24 cellular contexts compared by ENCODE assay signal in genomic region chr16:4689864-4690704, GRCh38. TPM values are rescaled to one million over a fixed set of nuclear protein-coding genes. Genes with fewer than 3 reads are reported as not detected.
DNase-seq lines count a peak whose midpoint lies in the region; ATAC-seq, FAIRE-seq and TF ChIP-seq lines count a peak whose summit lies in the region.
"Had no signal": no experiment of that assay in that cellular context is flagged by ENCODE, and none has a peak within 500 bp of the region (broad histone marks: within the 10 kb centered on the region; RNA-seq: fewer than 3 reads in every experiment).

No MANE protein-coding gene starts in this region.

- no peak overlapping the region for H3K18ac ChIP-seq in H1 (ENCODE audit: extremely low read depth, low read length)

- H3K27ac ChIP-seq in HL-60 (replicated peaks) (no peak overlapping the region), H1 (ENCODE audit: low read depth, low read length) (no peak overlapping the region), osteoblast (ENCODE audit: low read depth, low read length) (no peak overlapping the region)
- H3K27ac ChIP-seq: C4-2B, heart right ventricle, stomach, upper lobe of left lung had no signal

- TF ChIP-seq POLR2A in H1 (IDR thresholded peaks at IDR 0.05; ENCODE audit: control extremely low read depth in 1 of 2, low read depth in 2 of 2, low read length in 2 of 2) = no peak

- H3K36me3 ChIP-seq in H1 (ENCODE audit: control insufficient read depth in 2 of 4, insufficient read depth in 4 of 4, low read length in 3 of 4) (peaks cover 0 to 4% (median under 1%) of the 10 kb centered on the region in 4 experiments; a peak in 4 of 8 replicates), osteoblast (ENCODE audit: insufficient read depth, low read length) (peaks cover 13% of the 10 kb centered on the region)

- H3K36me3 Mint-ChIP-seq in activated CD8-positive, alpha-beta T cell treated with anti-CD3 and anti-CD28 coated beads, Interleukin-2, amount 10 ng/mL, durations not matched to agents 7 days and 5 days (ENCODE audit: low read depth) = peaks cover 10% of the 10 kb centered on the region
- H3K36me3 Mint-ChIP-seq in activated CD8-positive, alpha-beta T cell treated with anti-CD3 and anti-CD28 coated beads for 36 hours (ENCODE audit: low read depth) = no peaks in the 10 kb centered on the region
- H3K36me3 Mint-ChIP-seq in activated CD4-positive, alpha-beta T cell treated with anti-CD3 and anti-CD28 coated beads for 36 hours (ENCODE audit: low read depth) = peaks cover 4% of the 10 kb centered on the region
- H3K36me3 Mint-ChIP-seq: activated naive CD4-positive, alpha-beta T cell treated with anti-CD3 and anti-CD28 coated beads, Interleukin-2, amount 50 U/mL, for 24 hours; naive B cell had no signal

- H2BK12ac ChIP-seq in H1 (ENCODE audit: low read depth, low read length) = no peak overlapping the region

- no peak overlapping the region for H3K23ac ChIP-seq in H1 (ENCODE audit: insufficient read length)

- DNase-seq in activated CD8-positive, alpha-beta T cell treated with anti-CD3 and anti-CD28 coated beads, Interleukin-2, amount 10 ng/mL, durations not matched to agents 7 days and 5 days = no peak
- no peak for DNase-seq in activated CD8-positive, alpha-beta T cell treated with anti-CD3 and anti-CD28 coated beads for 36 hours
- DNase-seq in HL-60 (ENCODE audit: low read depth in 1 of 2, low spot score in 1 of 2) = no peak
- DNase-seq in H1 (ENCODE audit: low read depth in 1 of 2, low spot score in 2 of 2) = no peak
- DNase-seq in osteoblast (ENCODE audit: insufficient read length, low spot score, missing footprints) = peak; percentile 53
- no peak for DNase-seq in HEK293T (ENCODE audit: extremely low spot score)
- DNase-seq in NK-92 treated with Interleukin-12 subunit alpha and Interleukin-12 subunit beta, amount 100 ng/mL, for 24 hours (lab: John Stamatoyannopoulos, UW) = no peak
- DNase-seq in activated CD4-positive, alpha-beta T cell treated with anti-CD3 and anti-CD28 coated beads for 36 hours = no peak
- DNase-seq: activated CD4-positive, alpha-beta T cell treated with anti-CD3 and anti-CD28 coated beads, Interleukin-2, amount 50 U/mL, for 48 hours; heart right ventricle; immature natural killer cell; naive B cell; NCI-H1105 treated with DMSO at 0.1 percent for 48 hours; NCI-H526; SHP77; stimulated activated CD4-positive, alpha-beta T cell treated with anti-CD3 and anti-CD28 coated beads, Interleukin-2, amount 100 ng/mL, for 48 hours; stomach; T-cell had no signal

- H2BK20ac ChIP-seq in H1 (ENCODE audit: low read length) = no peak overlapping the region

- H3K27ac Mint-ChIP-seq in activated CD8-positive, alpha-beta T cell treated with anti-CD3 and anti-CD28 coated beads, Interleukin-2, amount 10 ng/mL, durations not matched to agents 7 days and 5 days = peak overlapping the region; percentile 68
- H3K27ac Mint-ChIP-seq in activated CD8-positive, alpha-beta T cell treated with anti-CD3 and anti-CD28 coated beads for 36 hours = no peak overlapping the region
- no peak overlapping the region for H3K27ac Mint-ChIP-seq in activated CD4-positive, alpha-beta T cell treated with anti-CD3 and anti-CD28 coated beads for 36 hours
- H3K27ac Mint-ChIP-seq: activated naive CD4-positive, alpha-beta T cell treated with anti-CD3 and anti-CD28 coated beads, Interleukin-2, amount 50 U/mL, for 24 hours had no signal

- TF ChIP-seq EP300 in H1 (IDR thresholded peaks at IDR 0.05; ENCODE audit: borderline replicate concordance in 1 of 2, low read depth in 2 of 2, low read length in 2 of 2) = no peak

- H3K4me3 Mint-ChIP-seq in activated CD8-positive, alpha-beta T cell treated with anti-CD3 and anti-CD28 coated beads, Interleukin-2, amount 10 ng/mL, durations not matched to agents 7 days and 5 days = no peak overlapping the region
- H3K4me3 Mint-ChIP-seq in activated CD8-positive, alpha-beta T cell treated with anti-CD3 and anti-CD28 coated beads for 36 hours = no peak overlapping the region
- no peak overlapping the region for H3K4me3 Mint-ChIP-seq in activated CD4-positive, alpha-beta T cell treated with anti-CD3 and anti-CD28 coated beads for 36 hours
- H3K4me3 Mint-ChIP-seq: activated naive CD4-positive, alpha-beta T cell treated with anti-CD3 and anti-CD28 coated beads, Interleukin-2, amount 50 U/mL, for 24 hours; immature natural killer cell had no signal

- no peak overlapping the region for H3K4ac ChIP-seq in H1 (replicated peaks; ENCODE audit: insufficient read length, low read depth, low read length)

- no peaks in the 10 kb centered on the region for H3K9me3 ChIP-seq in H1 (ENCODE audit: insufficient read depth in 2 of 2, low read depth in 1 of 2, low read length in 1 of 2)
- no peaks in the 10 kb centered on the region for H3K9me3 ChIP-seq in osteoblast (ENCODE audit: low read depth, low read length)
- H3K9me3 ChIP-seq: heart right ventricle, stomach, upper lobe of left lung had no signal

- TF ChIP-seq CTCF in activated CD8-positive, alpha-beta T cell treated with anti-CD3 and anti-CD28 coated beads for 36 hours (IDR thresholded peaks at IDR 0.05) = no peak
- TF ChIP-seq CTCF in HL-60 (IDR thresholded peaks at IDR 0.05; ENCODE audit: insufficient read depth, low read length) = no peak
- no peak for TF ChIP-seq CTCF in H1 (IDR thresholded peaks at IDR 0.05; ENCODE audit: control extremely low read depth in 1 of 3, insufficient read depth in 1 of 3, low read depth in 1 of 3, low read length in 3 of 3)
- no peak for TF ChIP-seq CTCF in osteoblast (IDR thresholded peaks at IDR 0.05; ENCODE audit: extremely low read depth, low read depth, low read length)

- CTCF ChIA-PET in activated CD8-positive, alpha-beta T cell treated with anti-CD3 and anti-CD28 coated beads, Interleukin-2, amount 10 ng/mL, durations not matched to agents 7 days and 5 days (lab: Charles Lee) = no interaction called here
- CTCF ChIA-PET in activated CD8-positive, alpha-beta T cell treated with anti-CD3 and anti-CD28 coated beads for 36 hours (lab: Charles Lee) = interaction anchor here (1.6 kb wide), 1 partner anchor 7 kb away, joined by 6 read pairs; no protein-coding TSS in a partner anchor
- CTCF ChIA-PET in H1 (lab: Charles Lee; ENCODE audit: partially characterized antibody) = interaction anchor here (0.6 to 2.6 kb wide), 4 partner anchors 8 to 440 kb away, joined by 3 to 17 read pairs (median 4); no protein-coding TSS in a partner anchor
- CTCF ChIA-PET in HEK293T (lab: Yijun Ruan, JAX) = no interaction called here
- CTCF ChIA-PET in activated CD4-positive, alpha-beta T cell treated with anti-CD3 and anti-CD28 coated beads for 36 hours (lab: Charles Lee) = no interaction called here

- H2BK15ac ChIP-seq in H1 (ENCODE audit: low read length) = no peak overlapping the region

- 91% methylated on average over 25 of the region's 31 CpGs; no CpG with 5 or more reads in 1 of the 2 experiments for WGBS in H1 (ENCODE audit: extremely low coverage in 1 of 2, insufficient coverage in 1 of 2, insufficient read length in 1 of 2, insufficient replicate concordance in 2 of 2, low coverage in 1 of 2, low lambda C conversion rate in 2 of 2, missing lambda C conversion rate in 1 of 2), 2 experiments

- POLR2A ChIA-PET in activated CD8-positive, alpha-beta T cell treated with anti-CD3 and anti-CD28 coated beads, Interleukin-2, amount 10 ng/mL, durations not matched to agents 7 days and 5 days (lab: Charles Lee) = no interaction called here
- POLR2A ChIA-PET in activated CD8-positive, alpha-beta T cell treated with anti-CD3 and anti-CD28 coated beads for 36 hours (lab: Charles Lee) = no interaction called here
- POLR2A ChIA-PET in H1 (lab: Charles Lee; ENCODE audit: partially characterized antibody) = interaction anchor here (1.0 to 1.3 kb wide), 2 partner anchors 10 to 34 kb away, joined by 3 read pairs; no protein-coding TSS in a partner anchor
- POLR2A ChIA-PET in HEK293T (lab: Yijun Ruan, JAX) = no interaction called here
- POLR2A ChIA-PET in activated CD4-positive, alpha-beta T cell treated with anti-CD3 and anti-CD28 coated beads for 36 hours (lab: Charles Lee) = no interaction called here

- H2AK5ac ChIP-seq in H1 (ENCODE audit: low read depth, low read length) = no peak overlapping the region

- H3K79me2 ChIP-seq in H1 (ENCODE audit: control insufficient read depth in 1 of 2, insufficient read depth in 2 of 2, low read length in 2 of 2) (peaks cover 0 to 2% of the 10 kb centered on the region in 2 experiments; a peak in 1 of 4 replicates), osteoblast (ENCODE audit: insufficient read depth, low read length) (peaks cover 6% of the 10 kb centered on the region)

- H3K4me1 ChIP-seq in H1 (replicated peaks in 1 of 4; ENCODE audit: control insufficient read depth in 3 of 4, insufficient read depth in 4 of 4, low read length in 3 of 4) (peaks cover 0 to 7% (median 5%) of the 10 kb centered on the region in 4 experiments; a peak in 4 of 7 replicates), osteoblast (ENCODE audit: insufficient read depth, low read length) (peaks cover 8% of the 10 kb centered on the region)

- H3K23me2 ChIP-seq in H1 (ENCODE audit: low read depth, low read length) = peaks cover 8% of the 10 kb centered on the region; the same call in 1 of the 2 replicates

- no peak overlapping the region for H3K56ac ChIP-seq in H1 (replicated peaks; ENCODE audit: insufficient read length, low read depth, low read length)

- no peaks in the 10 kb centered on the region for H3K9me3 Mint-ChIP-seq in activated CD8-positive, alpha-beta T cell treated with anti-CD3 and anti-CD28 coated beads, Interleukin-2, amount 10 ng/mL, durations not matched to agents 7 days and 5 days (ENCODE audit: insufficient read depth)
- H3K9me3 Mint-ChIP-seq in activated CD8-positive, alpha-beta T cell treated with anti-CD3 and anti-CD28 coated beads for 36 hours = no peaks in the 10 kb centered on the region
- no peaks in the 10 kb centered on the region for H3K9me3 Mint-ChIP-seq in activated CD4-positive, alpha-beta T cell treated with anti-CD3 and anti-CD28 coated beads for 36 hours (ENCODE audit: low read depth)
- H3K9me3 Mint-ChIP-seq: activated naive CD4-positive, alpha-beta T cell treated with anti-CD3 and anti-CD28 coated beads, Interleukin-2, amount 50 U/mL, for 24 hours; immature natural killer cell; naive B cell; T-cell had no signal

- no peak overlapping the region for H2BK120ac ChIP-seq in H1 (replicated peaks; ENCODE audit: low read depth, low read length)

- H3K27me3 ChIP-seq in HL-60 (ENCODE audit: insufficient read depth, poor library complexity, severe bottlenecking) = no peaks in the 10 kb centered on the region
- H3K27me3 ChIP-seq in H1 (replicated peaks in 1 of 4; ENCODE audit: control insufficient read depth in 3 of 4, extremely low read depth in 1 of 4, insufficient read depth in 3 of 4, low read length in 3 of 4) = no peaks in the 10 kb centered on the region
- no peaks in the 10 kb centered on the region for H3K27me3 ChIP-seq in osteoblast (ENCODE audit: insufficient read depth, low read length)
- H3K27me3 ChIP-seq: heart right ventricle, stomach, upper lobe of left lung had no signal

- H4K91ac ChIP-seq in H1 (replicated peaks; ENCODE audit: insufficient read length, low read length) = no peak overlapping the region

- H3K27me3 Mint-ChIP-seq in activated CD8-positive, alpha-beta T cell treated with anti-CD3 and anti-CD28 coated beads, Interleukin-2, amount 10 ng/mL, durations not matched to agents 7 days and 5 days (ENCODE audit: low read depth) = no peaks in the 10 kb centered on the region
- no peaks in the 10 kb centered on the region for H3K27me3 Mint-ChIP-seq in activated CD8-positive, alpha-beta T cell treated with anti-CD3 and anti-CD28 coated beads for 36 hours
- H3K27me3 Mint-ChIP-seq in activated CD4-positive, alpha-beta T cell treated with anti-CD3 and anti-CD28 coated beads for 36 hours = no peaks in the 10 kb centered on the region
- H3K27me3 Mint-ChIP-seq: activated naive CD4-positive, alpha-beta T cell treated with anti-CD3 and anti-CD28 coated beads, Interleukin-2, amount 50 U/mL, for 24 hours; naive B cell; T-cell had no signal

- H2BK5ac ChIP-seq in H1 (ENCODE audit: low read depth, low read length) = no peak overlapping the region

- intact Hi-C loops in activated CD8-positive, alpha-beta T cell treated with anti-CD3 and anti-CD28 coated beads for 36 hours (cut with micrococcal nuclease) = no loop called here
- intact Hi-C loops in activated CD4-positive, alpha-beta T cell treated with anti-CD3 and anti-CD28 coated beads for 36 hours (cut with DNase I, micrococcal nuclease) = loop anchor here in 1 of 2 experiments (5.0 kb wide), 2 partner anchors 263 to 338 kb away; partner anchors contain the start of genes DNAJA3 and PAM16

- no peak overlapping the region for H3K9ac ChIP-seq in H1 (replicated peaks in 1 of 4; ENCODE audit: extremely low read depth in 1 of 4, low read depth in 3 of 4, low read length in 3 of 4)

- no peak overlapping the region for H4K8ac ChIP-seq in H1 (ENCODE audit: extremely low read depth, insufficient read depth, low read length)

- H3K4me1 Mint-ChIP-seq in activated CD8-positive, alpha-beta T cell treated with anti-CD3 and anti-CD28 coated beads, Interleukin-2, amount 10 ng/mL, durations not matched to agents 7 days and 5 days (ENCODE audit: low read depth) = peaks cover 10% of the 10 kb centered on the region
- peaks cover 10% of the 10 kb centered on the region for H3K4me1 Mint-ChIP-seq in activated CD8-positive, alpha-beta T cell treated with anti-CD3 and anti-CD28 coated beads for 36 hours (ENCODE audit: low read depth)
- peaks cover 11% of the 10 kb centered on the region for H3K4me1 Mint-ChIP-seq in activated CD4-positive, alpha-beta T cell treated with anti-CD3 and anti-CD28 coated beads for 36 hours

- H3K4me3 ChIP-seq in HL-60 (replicated peaks; ENCODE audit: insufficient read depth, low read length) (peak overlapping the region; percentile 20; the same call in 1 of the 2 replicates), H1 (ENCODE audit: extremely low read depth in 1 of 4, insufficient read depth in 2 of 4, low read depth in 3 of 4, low read length in 4 of 4) (no peak overlapping the region), osteoblast (ENCODE audit: insufficient read depth, low read length) (no peak overlapping the region)
- H3K4me3 ChIP-seq: heart right ventricle, lung, stomach, upper lobe of left lung had no signal

- H3K14ac ChIP-seq in H1 (ENCODE audit: insufficient read length) = no peak overlapping the region

- no peak for FAIRE-seq in H1 (lab: Jason Lieb, UNC)
- FAIRE-seq: A204.1, colon had no signal

- H3K79me1 ChIP-seq in H1 (ENCODE audit: low read depth, low read length) = no peaks in the 10 kb centered on the region

- no peak overlapping the region for H4K5ac ChIP-seq in H1 (ENCODE audit: insufficient read length, low read depth, low read length)

- no peak overlapping the region for H3K4me2 ChIP-seq in H1 (ENCODE audit: insufficient read depth in 1 of 2, low read depth in 2 of 2, low read length in 2 of 2)
- H3K4me2 ChIP-seq in osteoblast (ENCODE audit: insufficient read depth, low read length) = no peak overlapping the region

- H2AFZ ChIP-seq in H1 (ENCODE audit: low read length) = no peak overlapping the region
- no peak overlapping the region for H2AFZ ChIP-seq in osteoblast (ENCODE audit: low read length)

- no peak for TF ChIP-seq RAD21 in H1 (IDR thresholded peaks at IDR 0.05 in 1 of 2, conservative IDR thresholded peaks at IDR 0.05 in 1 of 2; ENCODE audit: low read depth in 2 of 2, low read length in 2 of 2)

- H4K20me1 ChIP-seq in H1 (replicated peaks in 1 of 2; ENCODE audit: control insufficient read depth in 1 of 2, insufficient read depth in 2 of 2, low read length in 2 of 2) (peaks cover 0 to 10% of the 10 kb centered on the region in 2 experiments), osteoblast (ENCODE audit: insufficient read depth, low read length) (peaks cover 7% of the 10 kb centered on the region)

- ATAC-seq in activated CD8-positive, alpha-beta T cell treated with anti-CD3 and anti-CD28 coated beads, Interleukin-2, amount 10 ng/mL, durations not matched to agents 7 days and 5 days = no peak
- ATAC-seq in activated CD8-positive, alpha-beta T cell treated with anti-CD3 and anti-CD28 coated beads for 36 hours = no peak
- ATAC-seq in activated CD4-positive, alpha-beta T cell treated with anti-CD3 and anti-CD28 coated beads for 36 hours = no peak
- ATAC-seq: heart right ventricle, T-cell had no signal

RNA-seq across cellular contexts. Expression of gene NUDT16L1, which starts 3.3 kb away (rescaled TPM):
- total RNA-seq in activated CD8-positive, alpha-beta T cell treated with anti-CD3 and anti-CD28 coated beads, Interleukin-2, amount 10 ng/mL, durations not matched to agents 7 days and 5 days = 10 to 100 TPM; 32.6 to 36.2 TPM
- 10 to 100 TPM; 22.3 to 25.6 TPM for total RNA-seq in activated CD8-positive, alpha-beta T cell treated with anti-CD3 and anti-CD28 coated beads for 36 hours
- 34.8 and 41.3 TPM in 2 replicates for total RNA-seq in H1 (2021; fragmentation: NEBNext Ultra II Directional; extraction: Animal tissue kit (Norgen Biotek cat#: 25700))
- 77.3 and 112 TPM in 2 replicates for polyA plus RNA-seq in H1 (2011; rRNA removed)
- 77.8 TPM for polyA plus RNA-seq in H1 (2011; cell fraction: cytosol; rRNA removed)
- polyA plus RNA-seq in H1 (2011; cell fraction: nucleus; rRNA removed) = 64.0 TPM
- polyA plus RNA-seq in H1 (2012, experiment 1 of 2) = 29.6 to 40.8 TPM (median 37.5 TPM) in 4 replicates
- polyA plus RNA-seq in H1 (2012, experiment 2 of 2) = 45.2 TPM
- 21.6 TPM for polyA plus RNA-seq in H1 (2013, experiment 1 of 2)
- 20.8 TPM for polyA plus RNA-seq in H1 (2013, experiment 2 of 2)
- 11.7 and 13.1 TPM in 2 replicates for polyA minus RNA-seq in H1 (2011; rRNA and poly(A)+ RNA removed)
- polyA minus RNA-seq in H1 (2011; cell fraction: cytosol; rRNA and poly(A)+ RNA removed) = 23.3 TPM
- polyA minus RNA-seq in H1 (2011; cell fraction: nucleus; rRNA and poly(A)+ RNA removed) = 22.2 TPM
- 15.0 and 18.1 TPM in 2 replicates for total RNA-seq in osteoblast
- 10 to 100 TPM; 16.4 to 22.5 TPM for total RNA-seq in activated CD4-positive, alpha-beta T cell treated with anti-CD3 and anti-CD28 coated beads for 36 hours

RNA-seq across cellular contexts. Expression of gene ANKS3, which starts 44.0 kb away (rescaled TPM):
- total RNA-seq in activated CD8-positive, alpha-beta T cell treated with anti-CD3 and anti-CD28 coated beads, Interleukin-2, amount 10 ng/mL, durations not matched to agents 7 days and 5 days = 10 to 100 TPM; 17.0 to 17.2 TPM
- total RNA-seq in activated CD8-positive, alpha-beta T cell treated with anti-CD3 and anti-CD28 coated beads for 36 hours = 10 to 100 TPM; 13.0 to 13.8 TPM
- 23.9 and 27.5 TPM in 2 replicates for total RNA-seq in H1 (2021; fragmentation: NEBNext Ultra II Directional; extraction: Animal tissue kit (Norgen Biotek cat#: 25700))
- 15.5 and 23.9 TPM in 2 replicates for polyA plus RNA-seq in H1 (2011; rRNA removed)
- 25.6 TPM for polyA plus RNA-seq in H1 (2011; cell fraction: cytosol; rRNA removed)
- 58.7 TPM for polyA plus RNA-seq in H1 (2011; cell fraction: nucleus; rRNA removed)
- 14.0 to 22.5 TPM (median 21.4 TPM) in 4 replicates for polyA plus RNA-seq in H1 (2012, experiment 1 of 2)
- 9.9 TPM for polyA plus RNA-seq in H1 (2012, experiment 2 of 2)
- 12.8 TPM for polyA plus RNA-seq in H1 (2013, experiment 1 of 2)
- polyA plus RNA-seq in H1 (2013, experiment 2 of 2) = 10.2 TPM
- 23.7 and 24.2 TPM in 2 replicates for polyA minus RNA-seq in H1 (2011; rRNA and poly(A)+ RNA removed)
- polyA minus RNA-seq in H1 (2011; cell fraction: cytosol; rRNA and poly(A)+ RNA removed) = 13.2 TPM
- 30.4 TPM for polyA minus RNA-seq in H1 (2011; cell fraction: nucleus; rRNA and poly(A)+ RNA removed)
- total RNA-seq in osteoblast = 31.2 and 39.4 TPM in 2 replicates
- 10 to 100 TPM; 12.1 to 14.1 TPM for total RNA-seq in activated CD4-positive, alpha-beta T cell treated with anti-CD3 and anti-CD28 coated beads for 36 hours

RNA-seq across cellular contexts. Expression of gene DNAAF8, which starts 44.3 kb away (rescaled TPM):
- under 1 TPM; 0.39 to 0.68 TPM for total RNA-seq in activated CD8-positive, alpha-beta T cell treated with anti-CD3 and anti-CD28 coated beads, Interleukin-2, amount 10 ng/mL, durations not matched to agents 7 days and 5 days
- under 1 TPM; 0.18 to 0.38 TPM for total RNA-seq in activated CD8-positive, alpha-beta T cell treated with anti-CD3 and anti-CD28 coated beads for 36 hours
- 0.17 TPM in 1 of 2 replicates, not detected in the other for total RNA-seq in H1 (2021; fragmentation: NEBNext Ultra II Directional; extraction: Animal tissue kit (Norgen Biotek cat#: 25700))
- 0.39 and 0.58 TPM in 2 replicates for polyA plus RNA-seq in H1 (2011; rRNA removed)
- 0.35 TPM for polyA plus RNA-seq in H1 (2011; cell fraction: cytosol; rRNA removed)
- polyA plus RNA-seq in H1 (2011; cell fraction: nucleus; rRNA removed) = 0.58 TPM
- polyA plus RNA-seq in H1 (2012, experiment 1 of 2) = 0.13 to 0.75 TPM (median 0.35 TPM) in 4 replicates
- polyA plus RNA-seq in H1 (2012, experiment 2 of 2) = 0.25 TPM
- 0.24 TPM for polyA plus RNA-seq in H1 (2013, experiment 1 of 2)
- polyA plus RNA-seq in H1 (2013, experiment 2 of 2) = 0.15 TPM
- polyA minus RNA-seq in H1 (2011; rRNA and poly(A)+ RNA removed) = 0.28 TPM in 1 of 2 replicates, not detected in the other
- polyA minus RNA-seq in H1 (2011; cell fraction: cytosol; rRNA and poly(A)+ RNA removed) = not detected
- 0.50 TPM for polyA minus RNA-seq in H1 (2011; cell fraction: nucleus; rRNA and poly(A)+ RNA removed)
- total RNA-seq in osteoblast = 1.1 and 2.7 TPM in 2 replicates
- total RNA-seq in activated CD4-positive, alpha-beta T cell treated with anti-CD3 and anti-CD28 coated beads for 36 hours = under 1 TPM; 0.11 to 0.16 TPM

Comparison
In these comparisons a context has a peak if more than half of its experiments do, and no peak if none do; other contexts are left out.
1. CTCF ChIA-PET loops: an anchor here in activated CD8-positive, alpha-beta T cell treated with anti-CD3 and anti-CD28 coated beads for 36 hours (1.6 kb wide) and H1 (0.6 to 2.6 kb wide); none called in activated CD8-positive, alpha-beta T cell treated with anti-CD3 and anti-CD28 coated beads, Interleukin-2, amount 10 ng/mL, durations not matched to agents 7 days and 5 days, HEK293T and activated CD4-positive, alpha-beta T cell treated with anti-CD3 and anti-CD28 coated beads for 36 hours.